Comparison of ENCODE assay signal across 8 cellular contexts in the genomic region with DNA sequence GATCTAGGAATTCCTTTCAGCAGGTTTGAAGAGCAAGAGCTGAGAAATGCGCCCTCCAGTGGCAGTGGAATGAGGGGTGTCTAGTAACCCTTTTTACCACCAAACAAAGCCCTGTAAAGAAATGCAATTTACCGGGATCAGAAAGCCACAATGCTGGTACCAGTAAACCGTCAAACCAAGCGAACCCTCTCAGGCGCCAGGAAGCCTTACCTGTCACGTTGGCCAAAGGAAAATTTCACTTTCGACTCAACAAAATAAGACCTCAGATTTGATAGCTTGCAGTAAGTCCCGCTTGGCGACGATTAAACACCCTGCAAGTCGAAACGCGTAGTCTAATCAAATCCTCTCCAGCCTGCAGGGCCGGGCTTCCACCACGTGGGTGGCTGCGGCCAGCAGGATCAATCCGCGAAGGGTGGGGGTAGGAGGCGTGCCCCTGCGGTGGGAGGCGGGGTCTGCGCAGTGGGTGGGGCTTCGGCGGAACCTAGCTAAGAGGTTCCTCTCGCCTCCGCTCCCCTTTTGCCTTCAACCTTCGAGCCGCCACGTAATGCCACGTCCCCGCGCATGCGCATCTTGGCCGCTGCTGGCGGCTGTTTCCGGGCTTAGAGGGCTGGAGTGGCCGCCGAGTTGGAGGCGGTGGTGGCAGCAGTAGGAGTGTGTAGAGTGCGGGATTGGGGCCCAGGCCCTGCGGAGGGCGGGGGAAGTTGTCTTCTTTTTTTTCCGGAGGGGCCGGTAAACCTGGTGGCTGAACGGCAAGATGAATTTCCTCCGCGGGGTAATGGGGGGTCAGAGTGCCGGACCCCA. TPM values are rescaled to one million over a fixed set of nuclear protein-coding genes. Genes with fewer than 3 reads are reported as not detected.
DNase-seq lines count a peak whose midpoint lies in the region; ATAC-seq and TF ChIP-seq lines count a peak whose summit lies in the region.

A gene with protein sequence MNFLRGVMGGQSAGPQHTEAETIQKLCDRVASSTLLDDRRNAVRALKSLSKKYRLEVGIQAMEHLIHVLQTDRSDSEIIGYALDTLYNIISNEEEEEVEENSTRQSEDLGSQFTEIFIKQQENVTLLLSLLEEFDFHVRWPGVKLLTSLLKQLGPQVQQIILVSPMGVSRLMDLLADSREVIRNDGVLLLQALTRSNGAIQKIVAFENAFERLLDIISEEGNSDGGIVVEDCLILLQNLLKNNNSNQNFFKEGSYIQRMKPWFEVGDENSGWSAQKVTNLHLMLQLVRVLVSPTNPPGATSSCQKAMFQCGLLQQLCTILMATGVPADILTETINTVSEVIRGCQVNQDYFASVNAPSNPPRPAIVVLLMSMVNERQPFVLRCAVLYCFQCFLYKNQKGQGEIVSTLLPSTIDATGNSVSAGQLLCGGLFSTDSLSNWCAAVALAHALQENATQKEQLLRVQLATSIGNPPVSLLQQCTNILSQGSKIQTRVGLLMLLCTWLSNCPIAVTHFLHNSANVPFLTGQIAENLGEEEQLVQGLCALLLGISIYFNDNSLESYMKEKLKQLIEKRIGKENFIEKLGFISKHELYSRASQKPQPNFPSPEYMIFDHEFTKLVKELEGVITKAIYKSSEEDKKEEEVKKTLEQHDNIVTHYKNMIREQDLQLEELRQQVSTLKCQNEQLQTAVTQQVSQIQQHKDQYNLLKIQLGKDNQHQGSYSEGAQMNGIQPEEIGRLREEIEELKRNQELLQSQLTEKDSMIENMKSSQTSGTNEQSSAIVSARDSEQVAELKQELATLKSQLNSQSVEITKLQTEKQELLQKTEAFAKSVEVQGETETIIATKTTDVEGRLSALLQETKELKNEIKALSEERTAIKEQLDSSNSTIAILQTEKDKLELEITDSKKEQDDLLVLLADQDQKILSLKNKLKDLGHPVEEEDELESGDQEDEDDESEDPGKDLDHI (plus strand): TSS at position 512 of the 801 bp plus-strand sequence. CDS start 243 bp downstream, at position 755.

- H3K27ac ChIP-seq in lung (ENCODE audit: low read depth in 1 of 2, low read length in 1 of 2), result peak within 1 kb of the TSS; percentile 97 to 99

- WGBS in lung, 2 donors, result 0% methylated on average over 47 to 48 of the region's 48 CpGs

- H3K36me3 ChIP-seq in lung (ENCODE audit: control insufficient read depth in 2 of 2, insufficient read depth in 2 of 2, low read length in 2 of 2), result no peaks in the 10 kb centered on the region

- H3K4me1 ChIP-seq in lung (ENCODE audit: control insufficient read depth in 2 of 2, insufficient read depth in 2 of 2, low read length in 2 of 2), result peaks cover 4 to 17% of the 10 kb centered on the region in 2 donors

- no peaks in the 10 kb centered on the region for H3K9me3 ChIP-seq in lung (ENCODE audit: control insufficient read depth in 2 of 2, insufficient read depth in 1 of 2, low read length in 1 of 2)

- DNase-seq in COR-L47 (lab: John Stamatoyannopoulos, UW) (peak; percentile 98), HS-5 (ENCODE audit: low read depth) (peak; percentile 90), NK-92 (lab: John Stamatoyannopoulos, UW; ENCODE audit: unreplicated experiment) (peak; percentile 97), lung (ENCODE audit: low spot score) (peak; percentile 100)
- peak; percentile 98 for DNase-seq in activated CD8-positive, alpha-beta memory T cell treated with anti-CD3 and anti-CD28 coated beads for 1 hour (ENCODE audit: extremely low read depth in 1 of 2, low read depth in 1 of 2)
- peak; percentile 98 for DNase-seq in effector CD4-positive, alpha-beta T cell
- peak; percentile 96 to 99 (median 98) for DNase-seq in stimulated activated CD4-positive, alpha-beta T cell treated with anti-CD3 and anti-CD28 coated beads, TNF-alpha, amount 100 ng/mL, for 4 hours (ENCODE audit: low read depth in 3 of 3)

- peak; percentile 81 for ATAC-seq in GM19468 (IDR thresholded peaks at IDR 0.05; ENCODE audit: extremely low read depth, unreplicated experiment)
- ATAC-seq in lung (ENCODE audit: insufficient read depth, low FRiP score), result peak; percentile 97

- H3K27me3 ChIP-seq in lung (ENCODE audit: control insufficient read depth, insufficient read depth), result no peaks in the 10 kb centered on the region

- TF ChIP-seq CTCF in lung (IDR thresholded peaks at IDR 0.05; ENCODE audit: control extremely low read depth, extremely low read depth), result peak; percentile 34

- H3K4me3 ChIP-seq in lung, result peak within 1 kb of the TSS; percentile 95

RNA-seq across cellular contexts. Expression of the gene that starts here (rescaled TPM):
- 100 to 1,000 TPM in 1 of 2 donors, 10 to 100 TPM in 1; 54.3 to 102 TPM for total RNA-seq in lung
- polyA plus RNA-seq in lung, result 10 to 100 TPM; 29.0 to 35.8 TPM

Comparison
In these comparisons a context has a peak if more than half of its experiments do, and no peak if none do; other contexts are left out.
1. Peak in every context shown above with its lines: DNase-seq, ATAC-seq, H3K4me3 ChIP-seq and H3K27ac ChIP-seq.